8 cellular contexts compared by ENCODE assay signal in the genomic region with DNA sequence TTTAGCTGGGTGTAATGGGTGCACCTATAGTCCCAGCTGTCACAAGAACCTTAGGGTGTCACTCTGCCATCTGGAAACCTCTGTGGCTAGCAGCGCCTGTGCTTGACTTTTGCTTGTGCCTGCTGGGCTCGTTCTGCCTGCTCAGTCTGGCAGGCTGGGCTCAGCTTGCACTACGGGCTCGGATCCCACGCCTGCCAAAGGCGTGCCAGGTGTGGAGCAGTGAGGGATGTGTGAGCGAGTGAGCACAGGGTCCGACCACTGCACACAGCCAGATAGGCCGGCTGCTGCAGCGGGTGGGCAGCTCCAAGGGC. TPM values are rescaled to one million over a fixed set of nuclear protein-coding genes. Genes with fewer than 3 reads are reported as not detected.
DNase-seq lines count a peak whose midpoint lies in the region; ATAC-seq and TF ChIP-seq lines count a peak whose summit lies in the region.
"Had no signal": no experiment of that assay in that cellular context is flagged by ENCODE, and none has a peak within 500 bp of the region (broad histone marks: within the 10 kb centered on the region; RNA-seq: fewer than 3 reads in every experiment).

No MANE protein-coding gene starts in this region.

- no peaks in the 10 kb centered on the region for H3K36me3 ChIP-seq in iPS-20b (ENCODE audit: insufficient read depth, low read depth, low read length)
- H3K36me3 ChIP-seq in spleen = no peaks in the 10 kb centered on the region

- intact Hi-C loops in spleen (cut with DNase I; ENCODE audit: low total_unique reads) = no loop called here

- TF ChIP-seq POLR2A in spleen (IDR thresholded peaks at IDR 0.05) = no peak

- no peaks in the 10 kb centered on the region for H3K27me3 ChIP-seq in iPS-20b (ENCODE audit: insufficient read depth, low read length)
- no peaks in the 10 kb centered on the region for H3K27me3 ChIP-seq in spleen (replicated peaks in 1 of 7)

- no peaks in the 10 kb centered on the region for H3K9me3 ChIP-seq in iPS-20b (ENCODE audit: insufficient read depth, low read depth, low read length)
- H3K9me3 ChIP-seq in spleen = no peaks in the 10 kb centered on the region

- H3K9ac ChIP-seq in iPS-20b (ENCODE audit: low read depth, low read length) = peak overlapping the region; percentile 80

- TF ChIP-seq CTCF in spleen (IDR thresholded peaks at IDR 0.05 in 8 of 11, conservative IDR thresholded peaks at IDR 0.05 in 3 of 11) = no peak

- peaks cover 9% of the 10 kb centered on the region; the same call in 1 of the 2 replicates for H3K4me1 ChIP-seq in iPS-20b (ENCODE audit: insufficient read depth, low read length)
- H3K4me1 ChIP-seq in spleen = peaks cover 20 to 65% (median 46%) of the 10 kb centered on the region in 6 donors

- ATAC-seq in HG03280 (IDR thresholded peaks at IDR 0.05; ENCODE audit: unreplicated experiment) (peak; percentile 6), GM21367 (IDR thresholded peaks at IDR 0.05; ENCODE audit: unreplicated experiment) (no peak)
- ATAC-seq: PC-3 had no signal

- peak; percentile 33 for DNase-seq in RKO (ENCODE audit: low spot score)
- no peak for DNase-seq in spleen
- DNase-seq in NCI-H1436 treated with DMSO at 0.1 percent for 48 hours (lab: John Stamatoyannopoulos, UW) = no peak
- no peak for DNase-seq in Kasumi-1 (lab: John Stamatoyannopoulos, UW)
- DNase-seq: PC-3 had no signal

- 79 to 92% (median 88%) methylated on average over 9 to 10 of the region's 10 CpGs for WGBS in spleen, 5 donors

- peak overlapping the region; percentile 82 for H3K4me3 ChIP-seq in iPS-20b (ENCODE audit: low read length)
- H3K4me3 ChIP-seq in spleen = peak overlapping the region in 6 of 8 donors; percentile 1 to 65 (median 26)

- H3K27ac ChIP-seq in iPS-20b (ENCODE audit: low read length) (peak overlapping the region; percentile 33), spleen (peak overlapping the region; percentile 74 to 90 (median 83))

RNA-seq across cellular contexts. Expression of a gene that starts 2.8 kb away (rescaled TPM):
- total RNA-seq in spleen = 10 to 100 TPM; 42.9 to 62.2 (median 49.0) TPM
- polyA plus RNA-seq in spleen = 10 to 100 TPM; 65.1 to 87.6 (median 86.6) TPM

RNA-seq across cellular contexts. Expression of a gene that starts 14.7 kb away (rescaled TPM):
- total RNA-seq in spleen = 10 to 100 TPM; 43.3 to 79.2 (median 55.3) TPM
- polyA plus RNA-seq in spleen = 10 to 100 TPM; 13.7 to 37.4 (median 14.8) TPM

RNA-seq across cellular contexts. Expression of a gene that starts 49.8 kb away (rescaled TPM):
- total RNA-seq in spleen = 1 to 10 TPM; 1.1 to 3.3 (median 1.4) TPM
- polyA plus RNA-seq in spleen = 1 to 10 TPM in 1 of 3 donors, under 1 TPM in 2; 0.70 to 1.8 (median 0.76) TPM
